In the genomic region with DNA sequence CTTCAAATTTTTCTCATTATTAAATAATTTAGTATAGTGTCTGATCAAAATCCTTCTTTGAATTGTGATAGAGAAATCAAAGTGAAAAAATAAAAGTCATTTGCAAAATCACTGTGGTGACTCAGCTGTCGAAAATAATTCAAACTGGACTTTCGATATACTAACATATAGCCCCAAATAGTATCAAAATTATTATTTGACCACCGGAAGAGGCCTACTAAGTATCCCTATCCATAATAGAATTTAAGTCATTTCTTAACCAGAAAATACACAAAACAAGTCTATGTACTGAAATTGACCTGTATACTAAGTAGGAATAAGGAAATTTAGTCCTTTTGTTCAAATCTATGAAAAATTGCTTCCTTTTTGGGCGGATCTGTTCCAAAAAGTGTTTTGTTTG, we compare ENCODE assay signal across 27 cellular contexts.
"Had no signal": no experiment of that assay in that cellular context is flagged by ENCODE, and none has a peak within 500 bp of the region (broad histone marks: within the 10 kb centered on the region; RNA-seq: fewer than 3 reads in every experiment).

No MANE protein-coding gene starts in this region.

- H3K4me1 ChIP-seq: Peyer's patch, SJCRH30 had no signal

- FAIRE-seq: HTR-8/SVneo, K562 had no signal

- H2AFZ ChIP-seq: PC-9 had no signal

- H3K27me3 ChIP-seq: Peyer's patch, SJCRH30 had no signal

- H3K27ac Mint-ChIP-seq: IgD-negative memory B cell had no signal

- H3K27ac ChIP-seq: HL-60, KMS-11, PC-9, Peyer's patch, SJCRH30 had no signal

- H3K4me3 ChIP-seq: K562, PC-9, Peyer's patch, SJCRH30 had no signal

- H3K9ac ChIP-seq: KMS-11 had no signal

- ATAC-seq: K562, Right ventricle myocardium inferior, SK-N-SH treated with all-trans-retinoic acid at 6 μM for 48 hours had no signal

- H3K4me3 Mint-ChIP-seq: IgD-negative memory B cell had no signal

- DNase-seq: Kasumi-1; MM.1S; NCI-H1092 treated with DMSO at 0.1 percent for 48 hours; NCI-H1436; NCI-H187; NCI-H2029; NCI-H2081 treated with DMSO at 0.1 percent for 48 hours; NCI-H2171; NCI-H226; NCI-H446; NCI-H510A; NCI-H524 treated with DMSO at 0.1 percent for 48 hours; NCI-H69; NCI-H774; NK-92 treated with Interleukin-12 subunit alpha and Interleukin-12 subunit beta, amount 100 ng/mL, for 24 hours; OCI-M1; PC-9; Peyer's patch; SHP77 treated with DMSO at 0.1 percent for 48 hours; SJCRH30 had no signal

- H3K4me2 ChIP-seq: KMS-11, PC-9 had no signal

- H3K9me3 ChIP-seq: Peyer's patch, SJCRH30 had no signal

- H3K36me3 ChIP-seq: Peyer's patch, SJCRH30 had no signal

- H3K27me3 Mint-ChIP-seq: IgD-negative memory B cell had no signal
